11 cellular contexts compared by ENCODE assay signal in genomic region chr10:69961168-69961863, GRCh38.
A peak's percentile ranks its signal among the peaks of the same experiment; 100 is the strongest.
DNase-seq lines count a peak whose midpoint lies in the region; ATAC-seq and TF ChIP-seq lines count a peak whose summit lies in the region.
"Had no signal": no experiment of that assay in that cellular context is flagged by ENCODE, and none has a peak within 500 bp of the region (broad histone marks: within the 10 kb centered on the region; RNA-seq: fewer than 3 reads in every experiment).

No MANE protein-coding gene starts in this region.

- H3F3A ChIP-seq in GM23338 (replicated peaks; ENCODE audit: low read depth) = no peaks in the 10 kb centered on the region

- H3K9me3 ChIP-seq in A673 (ENCODE audit: low read depth, low read length, poor library complexity, severe bottlenecking) = no peaks in the 10 kb centered on the region
- H3K9me3 ChIP-seq: HAP-1 had no signal

- no peaks in the 10 kb centered on the region for H3K9me2 ChIP-seq in GM23338 (ENCODE audit: insufficient read depth)

- DNase-seq in A673 (ENCODE audit: low spot score) (no peak), GM23338 (ENCODE audit: low spot score) (peak; percentile 36), kidney epithelial cell (ENCODE audit: low read depth) (no peak), UCSD-AML1 (lab: John Stamatoyannopoulos, UW; ENCODE audit: unreplicated experiment) (no peak)
- DNase-seq in activated CD8-positive, alpha-beta memory T cell treated with anti-CD3 and anti-CD28 coated beads, Interleukin-2, amount 10 ng/mL, durations not matched to agents 7 days and 5 days = peak; percentile 26
- no peak for DNase-seq in activated naive CD4-positive, alpha-beta T cell treated with anti-CD3 and anti-CD28 coated beads, Interleukin-2, amount 50 U/mL, for 72 hours (ENCODE audit: low spot score in 2 of 2)
- DNase-seq: activated CD4-positive, alpha-beta T cell treated with anti-CD3 and anti-CD28 coated beads, Interleukin-2, amount 50 U/mL, for 1 hour; NCI-H146 had no signal

- no peaks in the 10 kb centered on the region for H3K27me3 ChIP-seq in A673 (replicated peaks; ENCODE audit: insufficient read depth, low read depth, low read length, poor library complexity)
- H3K27me3 ChIP-seq in GM23338 (ENCODE audit: insufficient read depth) = no peaks in the 10 kb centered on the region
- H3K27me3 ChIP-seq in kidney epithelial cell (ENCODE audit: control insufficient read depth, insufficient read depth, low read length) = peaks cover 21% of the 10 kb centered on the region

- POLR2A ChIA-PET in A673 (lab: Charles Lee; ENCODE audit: low non-redundant PET) = no interaction called here

- H3K36me3 ChIP-seq in A673 (ENCODE audit: insufficient read depth, low read length, poor library complexity, severe bottlenecking) = no peaks in the 10 kb centered on the region
- no peaks in the 10 kb centered on the region for H3K36me3 ChIP-seq in GM23338 (ENCODE audit: insufficient read depth)
- no peaks in the 10 kb centered on the region for H3K36me3 ChIP-seq in kidney epithelial cell (ENCODE audit: control insufficient read depth, insufficient read depth, low read length)
- H3K36me3 ChIP-seq: HAP-1 had no signal

- ATAC-seq in GM23338 (peak; percentile 64), HG03196 (IDR thresholded peaks at IDR 0.05; ENCODE audit: unreplicated experiment) (no peak), GM21360 (IDR thresholded peaks at IDR 0.05; ENCODE audit: unreplicated experiment) (no peak)
- ATAC-seq in activated CD8-positive, alpha-beta memory T cell treated with anti-CD3 and anti-CD28 coated beads, Interleukin-2, amount 10 ng/mL, durations not matched to agents 7 days and 5 days = no peak
- no peak for ATAC-seq in activated naive CD4-positive, alpha-beta T cell treated with anti-CD3 and anti-CD28 coated beads, Interleukin-2, amount 50 U/mL, for 72 hours

- intact Hi-C loops in A673 (cut with micrococcal nuclease; ENCODE audit: unreplicated experiment) = no loop called here

- no peak overlapping the region for H2AFZ ChIP-seq in GM23338

- H4K20me1 ChIP-seq in GM23338 (replicated peaks; ENCODE audit: insufficient read depth) = no peaks in the 10 kb centered on the region

- no TSS peak for BruUV-seq in A673 (replicated peaks; lab: Mats Ljungman, UMichigan)

- H3K27ac Mint-ChIP-seq in GM23338 = no peak overlapping the region
- H3K27ac Mint-ChIP-seq in activated CD8-positive, alpha-beta memory T cell treated with anti-CD3 and anti-CD28 coated beads, Interleukin-2, amount 10 ng/mL, durations not matched to agents 7 days and 5 days = no peak overlapping the region
- no peak overlapping the region for H3K27ac Mint-ChIP-seq in activated naive CD4-positive, alpha-beta T cell treated with anti-CD3 and anti-CD28 coated beads, Interleukin-2, amount 50 U/mL, for 72 hours

- no peak overlapping the region for H3K4me2 ChIP-seq in GM23338

- peaks cover 9% of the 10 kb centered on the region for H3K27me3 Mint-ChIP-seq in GM23338 (ENCODE audit: insufficient read depth, low read depth, poor library complexity)
- peaks cover 15% of the 10 kb centered on the region for H3K27me3 Mint-ChIP-seq in activated CD8-positive, alpha-beta memory T cell treated with anti-CD3 and anti-CD28 coated beads, Interleukin-2, amount 10 ng/mL, durations not matched to agents 7 days and 5 days

- TF ChIP-seq CTCF in A673 (conservative IDR thresholded peaks at IDR 0.05; ENCODE audit: low read depth, low read length) (peak; percentile 57), GM23338 (conservative IDR thresholded peaks at IDR 0.05; ENCODE audit: low read depth in 2 of 2) (peak; percentile 56 to 57), kidney epithelial cell (IDR thresholded peaks at IDR 0.05; ENCODE audit: insufficient read depth, low read length, poor library complexity, severe bottlenecking) (peak; percentile 56)

- CTCF ChIA-PET in A673 (lab: Charles Lee) = interaction anchor here (0.6 kb wide), 1 partner anchor 119 kb away, joined by 8 read pairs; no protein-coding TSS in a partner anchor
- CTCF ChIA-PET in activated CD8-positive, alpha-beta memory T cell treated with anti-CD3 and anti-CD28 coated beads, Interleukin-2, amount 10 ng/mL, durations not matched to agents 7 days and 5 days (lab: Charles Lee) = interaction anchor here (0.9 kb wide), 1 partner anchor 19 kb away, joined by 3 read pairs; no protein-coding TSS in a partner anchor

- H3K4me3 ChIP-seq in A673 (ENCODE audit: low read depth, low read length, poor library complexity, severe bottlenecking) (no peak overlapping the region), GM23338 (no peak overlapping the region), kidney epithelial cell (ENCODE audit: low read depth, low read length) (no peak overlapping the region)
- H3K4me3 ChIP-seq: HAP-1 had no signal

- H3K4me1 ChIP-seq in A673 (ENCODE audit: insufficient read depth, low read length, poor library complexity, severe bottlenecking) (peaks cover 43% of the 10 kb centered on the region), GM23338 (ENCODE audit: insufficient read depth) (no peaks in the 10 kb centered on the region)
- H3K4me1 ChIP-seq: HAP-1 had no signal

- H3K79me2 ChIP-seq in GM23338 (replicated peaks; ENCODE audit: insufficient read depth) = no peaks in the 10 kb centered on the region

- no peaks in the 10 kb centered on the region; the same call in 2 of the 3 replicates for H3K36me3 Mint-ChIP-seq in GM23338 (ENCODE audit: low read depth)
- no peaks in the 10 kb centered on the region for H3K36me3 Mint-ChIP-seq in activated CD8-positive, alpha-beta memory T cell treated with anti-CD3 and anti-CD28 coated beads, Interleukin-2, amount 10 ng/mL, durations not matched to agents 7 days and 5 days
- no peaks in the 10 kb centered on the region for H3K36me3 Mint-ChIP-seq in activated naive CD4-positive, alpha-beta T cell treated with anti-CD3 and anti-CD28 coated beads, Interleukin-2, amount 50 U/mL, for 72 hours

- H3K27ac ChIP-seq in A673 (ENCODE audit: low read depth, low read length, poor library complexity, severe bottlenecking) (peak overlapping the region; percentile 76), GM23338 (ENCODE audit: low read depth) (no peak overlapping the region)

- no peaks in the 10 kb centered on the region for H3K9me3 Mint-ChIP-seq in GM23338
- no peaks in the 10 kb centered on the region for H3K9me3 Mint-ChIP-seq in activated CD8-positive, alpha-beta memory T cell treated with anti-CD3 and anti-CD28 coated beads, Interleukin-2, amount 10 ng/mL, durations not matched to agents 7 days and 5 days (ENCODE audit: low read depth)
- no peaks in the 10 kb centered on the region for H3K9me3 Mint-ChIP-seq in activated naive CD4-positive, alpha-beta T cell treated with anti-CD3 and anti-CD28 coated beads, Interleukin-2, amount 50 U/mL, for 72 hours

- H3K4me3 Mint-ChIP-seq in GM23338 = no peak overlapping the region
- no peak overlapping the region for H3K4me3 Mint-ChIP-seq in activated CD8-positive, alpha-beta memory T cell treated with anti-CD3 and anti-CD28 coated beads, Interleukin-2, amount 10 ng/mL, durations not matched to agents 7 days and 5 days

- peaks cover 8% of the 10 kb centered on the region; the same call in 1 of the 3 replicates for H3K4me1 Mint-ChIP-seq in GM23338
- no peaks in the 10 kb centered on the region for H3K4me1 Mint-ChIP-seq in activated CD8-positive, alpha-beta memory T cell treated with anti-CD3 and anti-CD28 coated beads, Interleukin-2, amount 10 ng/mL, durations not matched to agents 7 days and 5 days

TF ChIP-seq in GM23338, 12 proteins besides CTCF, POLR2A, EP300 and RAD21 (continues in another document):
- TF ChIP-seq ZNF331 (CRISPR knock-in tag; IDR thresholded peaks at IDR 0.05; ENCODE audit: low read depth) (no peak), EZH2phosphoT487 (IDR thresholded peaks at IDR 0.05; ENCODE audit: unreplicated experiment) (no peak)

Comparison
In these comparisons a context has a peak if more than half of its experiments do, and no peak if none do; other contexts are left out.
1. DNase-seq: peak in GM23338 (single experiment) and activated CD8-positive, alpha-beta memory T cell treated with anti-CD3 and anti-CD28 coated beads, Interleukin-2, amount 10 ng/mL, durations not matched to agents 7 days and 5 days (single experiment); none in A673 (single experiment), kidney epithelial cell (single experiment), UCSD-AML1 (single experiment) and activated naive CD4-positive, alpha-beta T cell treated with anti-CD3 and anti-CD28 coated beads, Interleukin-2, amount 50 U/mL, for 72 hours (0 of 2).
2. Peak in every context shown above with its lines, with median percentiles within 50 percentile points of each other: CTCF ChIP-seq.